In genomic region chr7:156929789-156930539, GRCh38 we compare ENCODE assay signal across 1 cellular context.
TF ChIP-seq lines count a peak whose summit lies in the region.

No MANE protein-coding gene starts in this region.

TF ChIP-seq in H1, 55 proteins besides CTCF, POLR2A, EP300 and RAD21:
- no peak for TF ChIP-seq JUN (IDR thresholded peaks at IDR 0.05; ENCODE audit: low read depth, low read length)
- no peak for TF ChIP-seq USF2 (IDR thresholded peaks at IDR 0.05; ENCODE audit: low read length)
- no peak for TF ChIP-seq CHD1 (IDR thresholded peaks at IDR 0.05; ENCODE audit: low read depth, low read length)
- no peak for TF ChIP-seq MAX (IDR thresholded peaks at IDR 0.05)
- no peak for TF ChIP-seq RFX5 (IDR thresholded peaks at IDR 0.05; ENCODE audit: borderline replicate concordance, low read depth, low read length)
- no peak for TF ChIP-seq SIRT6 (IDR thresholded peaks at IDR 0.05; ENCODE audit: low read length)
- no peak for TF ChIP-seq RNF2 (IDR thresholded peaks at IDR 0.05; ENCODE audit: borderline replicate concordance, low read depth, low read length, missing control alignments, poor library complexity, severe bottlenecking)
- TF ChIP-seq YY1 (IDR thresholded peaks at IDR 0.05; ENCODE audit: low read depth, low read length), result no peak
- TF ChIP-seq JUND (IDR thresholded peaks at IDR 0.05; ENCODE audit: low read length), result no peak
